In the genomic region with DNA sequence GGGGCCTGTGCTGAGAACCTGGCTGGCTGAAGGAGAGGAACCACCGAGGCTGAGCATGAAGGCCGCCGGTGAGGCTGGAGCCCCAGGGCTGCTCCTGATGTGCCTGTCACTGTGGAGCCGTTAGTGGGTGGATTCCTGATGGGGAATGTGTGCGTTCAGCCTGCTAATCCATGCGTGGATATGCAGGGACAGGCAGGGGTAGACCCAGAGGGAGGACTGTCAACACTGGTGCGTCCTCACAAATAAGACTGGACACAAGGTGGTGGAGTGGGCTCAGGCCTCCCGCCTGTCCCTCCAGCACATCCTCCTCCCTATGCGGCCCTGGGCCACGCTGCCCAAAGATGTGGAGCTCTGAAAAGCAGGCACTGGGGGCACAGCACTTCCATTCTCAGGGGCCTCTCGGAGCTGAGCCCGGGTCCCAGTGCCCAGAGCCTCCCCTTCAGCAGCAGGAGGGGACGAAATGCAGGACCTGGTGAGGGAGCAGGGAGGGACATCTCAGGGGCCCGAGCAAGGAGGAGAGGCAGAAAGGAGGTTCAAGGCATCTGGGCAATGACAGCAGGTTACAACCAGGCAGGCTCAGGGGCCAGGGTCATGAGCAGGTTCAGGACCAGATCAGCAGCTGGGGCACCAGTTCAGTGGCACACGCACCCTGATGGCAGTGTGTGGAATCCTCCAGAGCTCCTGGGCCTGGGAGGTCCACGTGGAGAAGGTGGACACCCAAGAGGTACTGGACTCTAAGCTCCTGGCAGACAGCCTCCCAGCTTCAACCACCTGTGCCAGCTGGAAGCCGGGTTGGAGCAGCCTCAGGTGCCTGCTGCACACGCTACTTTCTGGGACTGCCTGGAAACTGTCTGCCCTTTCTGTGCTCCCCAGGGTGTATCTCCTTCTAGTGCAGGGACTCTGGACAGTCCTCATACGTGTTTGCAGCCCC, we compare ENCODE assay signal across 1 cellular context.
TF ChIP-seq lines count a peak whose summit lies in the region.

No MANE protein-coding gene starts in this region.

TF ChIP-seq in HepG2, 621 proteins besides CTCF, POLR2A, EP300 and RAD21:
- TF ChIP-seq GTF3A (CRISPR knock-in tag; conservative IDR thresholded peaks at IDR 0.05) (no peak), ZNF207 (IDR thresholded peaks at IDR 0.05; ENCODE audit: borderline replicate concordance) (no peak), PTBP1 (IDR thresholded peaks at IDR 0.05; ENCODE audit: low read depth, low read length, poor library complexity, severe bottlenecking) (no peak), HMG20A (CRISPR knock-in tag; IDR thresholded peaks at IDR 0.05; ENCODE audit: borderline replicate concordance) (no peak), ZMAT3 (CRISPR knock-in tag; conservative IDR thresholded peaks at IDR 0.05) (no peak), FLYWCH1 (CRISPR knock-in tag; IDR thresholded peaks at IDR 0.05) (no peak), XBP1 (CRISPR knock-in tag; IDR thresholded peaks at IDR 0.05) (no peak), GPN1 (CRISPR knock-in tag; IDR thresholded peaks at IDR 0.05; ENCODE audit: borderline replicate concordance) (no peak), ZNF326 (CRISPR knock-in tag; IDR thresholded peaks at IDR 0.05; ENCODE audit: borderline replicate concordance) (no peak), FIP1L1 (IDR thresholded peaks at IDR 0.05; ENCODE audit: borderline replicate concordance, insufficient read depth, low read depth, low read length) (no peak), HDAC2 (CRISPR knock-in tag; IDR thresholded peaks at IDR 0.05) (no peak), ZNF850 (CRISPR knock-in tag; conservative IDR thresholded peaks at IDR 0.05) (no peak), KLF6 (CRISPR knock-in tag; IDR thresholded peaks at IDR 0.05) (no peak), ETV6 (CRISPR knock-in tag; conservative IDR thresholded peaks at IDR 0.05) (no peak), DZIP1 (CRISPR knock-in tag; IDR thresholded peaks at IDR 0.05) (no peak)
- TF ChIP-seq, protein P1, sequence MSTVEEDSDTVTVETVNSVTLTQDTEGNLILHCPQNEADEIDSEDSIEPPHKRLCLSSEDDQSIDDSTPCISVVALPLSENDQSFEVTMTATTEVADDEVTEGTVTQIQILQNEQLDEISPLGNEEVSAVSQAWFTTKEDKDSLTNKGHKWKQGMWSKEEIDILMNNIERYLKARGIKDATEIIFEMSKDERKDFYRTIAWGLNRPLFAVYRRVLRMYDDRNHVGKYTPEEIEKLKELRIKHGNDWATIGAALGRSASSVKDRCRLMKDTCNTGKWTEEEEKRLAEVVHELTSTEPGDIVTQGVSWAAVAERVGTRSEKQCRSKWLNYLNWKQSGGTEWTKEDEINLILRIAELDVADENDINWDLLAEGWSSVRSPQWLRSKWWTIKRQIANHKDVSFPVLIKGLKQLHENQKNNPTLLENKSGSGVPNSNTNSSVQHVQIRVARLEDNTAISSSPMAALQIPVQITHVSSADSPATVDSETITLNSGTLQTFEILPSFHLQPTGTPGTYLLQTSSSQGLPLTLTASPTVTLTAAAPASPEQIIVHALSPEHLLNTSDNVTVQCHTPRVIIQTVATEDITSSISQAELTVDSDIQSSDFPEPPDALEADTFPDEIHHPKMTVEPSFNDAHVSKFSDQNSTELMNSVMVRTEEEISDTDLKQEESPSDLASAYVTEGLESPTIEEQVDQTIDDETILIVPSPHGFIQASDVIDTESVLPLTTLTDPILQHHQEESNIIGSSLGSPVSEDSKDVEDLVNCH (CRISPR knock-in tag; IDR thresholded peaks at IDR 0.05) = no peak
- TF ChIP-seq, protein P2, sequence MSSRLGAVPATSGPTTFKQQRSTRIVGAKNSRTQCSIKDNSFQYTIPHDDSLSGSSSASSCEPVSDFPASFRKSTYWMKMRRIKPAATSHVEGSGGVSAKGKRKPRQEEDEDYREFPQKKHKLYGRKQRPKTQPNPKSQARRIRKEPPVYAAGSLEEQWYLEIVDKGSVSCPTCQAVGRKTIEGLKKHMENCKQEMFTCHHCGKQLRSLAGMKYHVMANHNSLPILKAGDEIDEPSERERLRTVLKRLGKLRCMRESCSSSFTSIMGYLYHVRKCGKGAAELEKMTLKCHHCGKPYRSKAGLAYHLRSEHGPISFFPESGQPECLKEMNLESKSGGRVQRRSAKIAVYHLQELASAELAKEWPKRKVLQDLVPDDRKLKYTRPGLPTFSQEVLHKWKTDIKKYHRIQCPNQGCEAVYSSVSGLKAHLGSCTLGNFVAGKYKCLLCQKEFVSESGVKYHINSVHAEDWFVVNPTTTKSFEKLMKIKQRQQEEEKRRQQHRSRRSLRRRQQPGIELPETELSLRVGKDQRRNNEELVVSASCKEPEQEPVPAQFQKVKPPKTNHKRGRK (CRISPR knock-in tag; IDR thresholded peaks at IDR 0.05) = no peak
- TF ChIP-seq, protein P3, sequence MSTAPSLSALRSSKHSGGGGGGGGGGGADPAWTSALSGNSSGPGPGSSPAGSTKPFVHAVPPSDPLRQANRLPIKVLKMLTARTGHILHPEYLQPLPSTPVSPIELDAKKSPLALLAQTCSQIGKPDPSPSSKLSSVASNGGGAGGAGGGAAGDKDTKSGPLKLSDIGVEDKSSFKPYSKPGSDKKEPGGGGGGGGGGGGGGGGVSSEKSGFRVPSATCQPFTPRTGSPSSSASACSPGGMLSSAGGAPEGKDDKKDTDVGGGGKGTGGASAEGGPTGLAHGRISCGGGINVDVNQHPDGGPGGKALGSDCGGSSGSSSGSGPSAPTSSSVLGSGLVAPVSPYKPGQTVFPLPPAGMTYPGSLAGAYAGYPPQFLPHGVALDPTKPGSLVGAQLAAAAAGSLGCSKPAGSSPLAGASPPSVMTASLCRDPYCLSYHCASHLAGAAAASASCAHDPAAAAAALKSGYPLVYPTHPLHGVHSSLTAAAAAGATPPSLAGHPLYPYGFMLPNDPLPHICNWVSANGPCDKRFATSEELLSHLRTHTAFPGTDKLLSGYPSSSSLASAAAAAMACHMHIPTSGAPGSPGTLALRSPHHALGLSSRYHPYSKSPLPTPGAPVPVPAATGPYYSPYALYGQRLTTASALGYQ (CRISPR knock-in tag; IDR thresholded peaks at IDR 0.05) = no peak
TF ChIP-seq in HepG2: peak in this region for 0.
